In the genomic region with DNA sequence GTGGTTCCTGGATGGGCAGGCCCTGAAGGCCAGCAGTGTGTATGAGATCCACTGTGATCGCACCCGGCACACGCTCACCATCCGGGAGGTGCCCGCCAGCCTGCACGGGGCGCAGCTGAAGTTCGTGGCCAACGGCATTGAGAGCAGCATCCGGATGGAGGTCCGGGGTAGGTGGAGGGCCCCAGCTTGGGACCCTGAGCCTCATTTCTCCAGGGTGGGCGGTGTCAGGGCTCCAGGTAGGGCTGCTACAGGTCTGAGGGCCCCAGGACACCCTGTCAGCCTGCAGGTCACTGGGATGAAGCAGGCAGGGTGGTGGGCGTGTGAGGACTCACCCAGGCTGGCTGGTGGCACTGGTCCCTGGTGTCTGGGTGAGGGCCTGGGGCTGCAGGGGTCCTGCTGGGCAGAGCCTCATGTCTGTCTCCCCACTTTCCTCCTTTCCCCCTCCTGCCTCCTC, we compare ENCODE assay signal across 18 cellular contexts. TPM values are rescaled to one million over a fixed set of nuclear protein-coding genes. Genes with fewer than 3 reads are reported as not detected.
A peak's percentile ranks its signal among the peaks of the same experiment; 100 is the strongest.
DNase-seq lines count a peak whose midpoint lies in the region; ATAC-seq, FAIRE-seq and TF ChIP-seq lines count a peak whose summit lies in the region.
"Had no signal": no experiment of that assay in that cellular context is flagged by ENCODE, and none has a peak within 500 bp of the region (broad histone marks: within the 10 kb centered on the region; RNA-seq: fewer than 3 reads in every experiment).

No MANE protein-coding gene starts in this region.

- no peak overlapping the region for H3K27ac Mint-ChIP-seq in osteocyte (ENCODE audit: unreplicated experiment)
- H3K27ac Mint-ChIP-seq: IgD-negative memory B cell had no signal

- H3K27ac ChIP-seq in DND-41 (ENCODE audit: low read length), result no peak overlapping the region
- no peak overlapping the region for H3K27ac ChIP-seq in kidney (ENCODE audit: low read depth in 2 of 2, low read length in 2 of 2)
- no peak overlapping the region for H3K27ac ChIP-seq in stomach

- H3K27me3 ChIP-seq in DND-41 (ENCODE audit: insufficient read depth, low read length, poor library complexity) (no peaks in the 10 kb centered on the region), stomach (peaks cover 0 to 32% (median 7%) of the 10 kb centered on the region in 3 donors)

- H3K9me3 Mint-ChIP-seq in osteocyte (ENCODE audit: unreplicated experiment), result no peaks in the 10 kb centered on the region
- H3K9me3 Mint-ChIP-seq: IgD-negative memory B cell had no signal

- peaks cover 62% of the 10 kb centered on the region for H3K36me3 ChIP-seq in DND-41 (ENCODE audit: insufficient read depth, low read length)
- H3K36me3 ChIP-seq in kidney (ENCODE audit: control insufficient read depth in 1 of 2, insufficient read depth in 2 of 2, low read length in 2 of 2), result peaks cover 0 to 3% of the 10 kb centered on the region in 2 donors
- peaks cover 0 to 20% (median 10%) of the 10 kb centered on the region in 4 donors for H3K36me3 ChIP-seq in stomach

- H2AFZ ChIP-seq in DND-41 (ENCODE audit: low read depth, low read length), result no peak overlapping the region

- FAIRE-seq in kidney (lab: Jason Lieb, UNC), result no peak
- FAIRE-seq: GM12878 had no signal

- 92 to 100% (median 95%) methylated on average over 1 to 13 of the region's 13 CpGs for WGBS in stomach, 5 donors

- H3K4me1 Mint-ChIP-seq in osteocyte (ENCODE audit: unreplicated experiment), result peaks cover 4% of the 10 kb centered on the region

- intact Hi-C loops in kidney (cut with DNase I) (no loop called here), stomach (cut with DNase I; ENCODE audit: low total_unique reads) (no loop called here)

- peaks cover 6% of the 10 kb centered on the region for H3K79me2 ChIP-seq in DND-41 (ENCODE audit: insufficient read depth, low read length)

- no peaks in the 10 kb centered on the region for H3K36me3 Mint-ChIP-seq in osteocyte (ENCODE audit: unreplicated experiment)

- TF ChIP-seq CTCF in DND-41 (IDR thresholded peaks at IDR 0.05; ENCODE audit: borderline replicate concordance, extremely low read depth, low read length, poor library complexity, severe bottlenecking) (no peak), kidney (IDR thresholded peaks at IDR 0.05; ENCODE audit: borderline replicate concordance, extremely low read depth, insufficient read depth) (no peak), osteocyte (IDR thresholded peaks at IDR 0.05) (no peak), stomach (IDR thresholded peaks at IDR 0.05) (no peak)

- peak overlapping the region; percentile 95; the same call in 1 of the 2 replicates for H3K4me2 ChIP-seq in DND-41 (ENCODE audit: insufficient read depth, low read length)

- H3K27me3 Mint-ChIP-seq in osteocyte (ENCODE audit: unreplicated experiment), result no peaks in the 10 kb centered on the region
- H3K27me3 Mint-ChIP-seq: IgD-negative memory B cell had no signal

- H3K4me3 Mint-ChIP-seq in osteocyte (ENCODE audit: unreplicated experiment), result no peak overlapping the region

- ATAC-seq in DND-41 (ENCODE audit: insufficient read depth, low read depth) (no peak), GM19023 (IDR thresholded peaks at IDR 0.05; ENCODE audit: unreplicated experiment) (no peak)
- ATAC-seq: GM12878, HCT116 had no signal

- DNase-seq in activated CD8-positive, alpha-beta memory T cell treated with anti-CD3 and anti-CD28 coated beads for 24 hours, result peak; percentile 53
- DNase-seq in activated CD8-positive, alpha-beta memory T cell treated with anti-CD3 and anti-CD28 coated beads, Interleukin-2, amount 50 U/mL, for 4 hours, result no peak
- DNase-seq in DND-41 (no peak), kidney (peak; percentile 69), osteocyte (ENCODE audit: extremely low spot score, unreplicated experiment) (peak; percentile 81), stomach (no peak)
- no peak for DNase-seq in activated effector memory CD4-positive, alpha-beta T cell treated with Interleukin-2 at 50 U/mL for 16 hours
- DNase-seq: C1 segment of cervical spinal cord, Caco-2, DMS53, NCI-H1417 treated with DMSO at 0.1 percent for 48 hours, NCI-H2029, NCI-H2171 treated with DMSO at 0.1 percent for 48 hours, NCI-H82 had no signal

- H3K9ac ChIP-seq in DND-41 (ENCODE audit: low read depth, low read length) (no peak overlapping the region), kidney (ENCODE audit: low read length in 2 of 2) (no peak overlapping the region)

- H3K4me1 ChIP-seq in DND-41 (ENCODE audit: insufficient read depth, low read length) (peaks cover 25% of the 10 kb centered on the region), kidney (ENCODE audit: control insufficient read depth in 1 of 2, insufficient read depth in 1 of 2, low read depth in 1 of 2, low read length in 2 of 2) (peaks cover 0 to 7% of the 10 kb centered on the region in 2 donors), stomach (peaks cover 10 to 22% (median 16%) of the 10 kb centered on the region in 4 donors)
- H3K4me1 ChIP-seq: Caco-2 had no signal

- TF ChIP-seq EP300 in stomach (IDR thresholded peaks at IDR 0.05), result no peak

- no peak for TF ChIP-seq POLR2A in stomach (IDR thresholded peaks at IDR 0.05)

- H3K4me3 ChIP-seq in DND-41 (ENCODE audit: low read depth in 1 of 2, low read length in 2 of 2), result no peak overlapping the region
- no peak overlapping the region for H3K4me3 ChIP-seq in kidney (ENCODE audit: low read length in 2 of 2)
- H3K4me3 ChIP-seq in stomach, result no peak overlapping the region
- H3K4me3 ChIP-seq: GM12878 had no signal

- peaks cover 32% of the 10 kb centered on the region for H4K20me1 ChIP-seq in DND-41 (ENCODE audit: insufficient read depth, low read length)

- H3K9me3 ChIP-seq in DND-41 (ENCODE audit: insufficient read depth, low read length, severe bottlenecking), result no peaks in the 10 kb centered on the region
- H3K9me3 ChIP-seq in kidney (ENCODE audit: control insufficient read depth in 1 of 2, low read length in 2 of 2), result no peaks in the 10 kb centered on the region
- no peaks in the 10 kb centered on the region for H3K9me3 ChIP-seq in stomach
- H3K9me3 ChIP-seq: Caco-2 had no signal

RNA-seq across cellular contexts. Expression of a gene that starts 7.8 kb away (rescaled TPM):
- 30.0 TPM for total RNA-seq in kidney
- polyA plus RNA-seq in kidney (ENCODE audit: insufficient read depth, low read depth, low replicate concordance), result 14.5 TPM
- 15.2 and 16.1 TPM in 2 replicates for total RNA-seq in osteocyte
- 100 to 1,000 TPM in 1 of 5 donors, 10 to 100 TPM in 4; 24.6 to 111 (median 39.1) TPM for total RNA-seq in stomach
- 10 to 100 TPM in 1 of 3 donors, 1 to 10 TPM in 2; 7.2 to 19.7 (median 7.7) TPM for polyA plus RNA-seq in stomach

RNA-seq across cellular contexts. Expression of a gene that starts 50.1 kb away (rescaled TPM):
- total RNA-seq in kidney, result 13.0 TPM
- polyA plus RNA-seq in kidney (ENCODE audit: insufficient read depth, low read depth, low replicate concordance), result 4.7 TPM
- 8.1 TPM in 2 replicates for total RNA-seq in osteocyte
- total RNA-seq in stomach, result 1 to 10 TPM; 1.2 to 6.1 (median 5.0) TPM
- 1 to 10 TPM; 1.4 to 5.3 (median 3.7) TPM for polyA plus RNA-seq in stomach

Comparison
In these comparisons a context has a peak if more than half of its experiments do, and no peak if none do; other contexts are left out.
1. DNase-seq: peak in activated CD8-positive, alpha-beta memory T cell treated with anti-CD3 and anti-CD28 coated beads for 24 hours (single experiment), kidney (single experiment) and osteocyte (single experiment); none in activated CD8-positive, alpha-beta memory T cell treated with anti-CD3 and anti-CD28 coated beads, Interleukin-2, amount 50 U/mL, for 4 hours (single experiment), DND-41 (single experiment), stomach (single experiment) and activated effector memory CD4-positive, alpha-beta T cell treated with Interleukin-2 at 50 U/mL for 16 hours (single experiment).